ENCODE assay signal across 14 cellular contexts in genomic region chr20:1281279-1282057, GRCh38. TPM values are rescaled to one million over a fixed set of nuclear protein-coding genes. Genes with fewer than 3 reads are reported as not detected.
DNase-seq lines count a peak whose midpoint lies in the region; ATAC-seq, FAIRE-seq and TF ChIP-seq lines count a peak whose summit lies in the region.
"Had no signal": no experiment of that assay in that cellular context is flagged by ENCODE, and none has a peak within 500 bp of the region (broad histone marks: within the 10 kb centered on the region; RNA-seq: fewer than 3 reads in every experiment).

No MANE protein-coding gene starts in this region.

- H3K27me3 ChIP-seq in K562 (ENCODE audit: control insufficient read depth in 2 of 2, insufficient read depth in 2 of 2, low read length in 2 of 2) = no peaks in the 10 kb centered on the region; a peak in 1 of 5 replicates
- H3K27me3 ChIP-seq: BE2C, ovary had no signal

- BruUV-seq in K562 (replicated peaks; lab: Mats Ljungman, UMichigan) = no TSS peak

- POLR2A ChIA-PET in K562 (lab: Yijun Ruan, JAX) = interaction anchor here (1.2 kb wide), 1 partner anchor 27 kb away, joined by 4 read pairs; no protein-coding TSS in a partner anchor

- intact Hi-C loops in K562 (cut with micrococcal nuclease) = no loop called here

- CTCF ChIA-PET in K562 (lab: Yijun Ruan, JAX; ENCODE audit: low intra/inter-chr PET ratio) = no interaction called here

- H3K4me3 ChIP-seq in K562 = no peak overlapping the region
- H3K4me3 ChIP-seq: ovary had no signal

- no peaks in the 10 kb centered on the region; the same call in 2 of the 3 replicates for H3K36me3 ChIP-seq in K562 (ENCODE audit: control insufficient read depth, insufficient read depth, low read length)
- H3K36me3 ChIP-seq: BE2C, ovary had no signal

- no peaks in the 10 kb centered on the region for H3K9me3 ChIP-seq in K562 (replicated peaks; ENCODE audit: control insufficient read depth, insufficient read depth, low read depth, low read length)
- H3K9me3 ChIP-seq: BE2C, ovary had no signal

- H4K20me1 ChIP-seq in K562 (replicated peaks; ENCODE audit: control insufficient read depth, insufficient read depth, low read length) = 0 out of 2 replicates have a peak, but pooled peaks cover 3% of the 10 kb centered on the region

- in situ Hi-C loops in K562 (cut with MboI) (no loop called here), KBM-7 (cut with MboI; ENCODE audit: low pct_unique_long_range_greater_than_20kb, low sequenced_read_pairs) (no loop called here)

- no peak overlapping the region for H3K27ac ChIP-seq in K562 (ENCODE audit: extremely low read depth, low read depth, low read length)
- H3K27ac ChIP-seq: ovary had no signal

- no peak overlapping the region for H3K4me2 ChIP-seq in K562 (ENCODE audit: insufficient read depth, low read length)

- ATAC-seq in K562 (no peak), omental fat pad (ENCODE audit: low FRiP score) (peak; percentile 13), GM18867 (IDR thresholded peaks at IDR 0.05; ENCODE audit: unreplicated experiment) (no peak)
- ATAC-seq: stimulated activated effector memory CD8-positive, alpha-beta T cell treated with anti-CD3 and anti-CD28 coated beads, Interleukin-12 subunit alpha, Interleukin-12 subunit beta, amount 100 ng/mL, for 72 hours had no signal

- TF ChIP-seq POLR2A in K562 (conservative IDR thresholded peaks at IDR 0.05) (no peak), H54 (IDR thresholded peaks at IDR 0.05; ENCODE audit: low read depth, low read length) (no peak)

- peak; percentile 42 for DNase-seq in DMS53 treated with DMSO at 0.1 percent for 48 hours (lab: John Stamatoyannopoulos, UW; ENCODE audit: unreplicated experiment)
- peak; percentile 33 for DNase-seq in NCI-H2196 (lab: John Stamatoyannopoulos, UW; ENCODE audit: unreplicated experiment)
- DNase-seq in K562 (ENCODE audit: extremely low read depth in 1 of 4, low spot score in 3 of 4) = no peak
- no peak for DNase-seq in omental fat pad (ENCODE audit: low spot score)
- DNase-seq in H54 (ENCODE audit: insufficient read length, low spot score) = no peak
- no peak for DNase-seq in NCI-H1694 treated with DMSO at 0.1 percent for 48 hours (lab: John Stamatoyannopoulos, UW)
- no peak for DNase-seq in KBM-7
- DNase-seq: activated CD4-positive, alpha-beta T cell treated with anti-CD3 and anti-CD28 coated beads, Interleukin-2, amount 50 U/mL, for 48 hours; BE2C; effector CD4-positive, alpha-beta T cell; left cardiac atrium; ovary had no signal

- H2AFZ ChIP-seq in K562 (ENCODE audit: low read depth, low read length) = no peak overlapping the region

- H3K79me2 ChIP-seq in K562 (ENCODE audit: control insufficient read depth, insufficient read depth, low read length) = peaks cover 3% of the 10 kb centered on the region; the same call in 1 of the 3 replicates

- no peak for TF ChIP-seq CTCF in K562 (IDR thresholded peaks at IDR 0.05 in 2 of 3, conservative IDR thresholded peaks at IDR 0.05 in 1 of 3; ENCODE audit: insufficient read depth in 2 of 3, low read depth in 1 of 3, low read length in 3 of 3)
- TF ChIP-seq CTCF in omental fat pad (IDR thresholded peaks at IDR 0.05) = no peak

- no peak for TF ChIP-seq EP300 in K562 (IDR thresholded peaks at IDR 0.05; ENCODE audit: low read length)

- H3K4me1 ChIP-seq in K562 (replicated peaks in 1 of 2; ENCODE audit: control insufficient read depth in 2 of 2, insufficient read depth in 2 of 2, low read length in 2 of 2) = peaks cover 7 to 15% of the 10 kb centered on the region in 2 experiments; a peak in 3 of 5 replicates
- H3K4me1 ChIP-seq: BE2C had no signal

- H3K9me1 ChIP-seq in K562 (ENCODE audit: control insufficient read depth, insufficient read depth, low read length) = no peaks in the 10 kb centered on the region

- FAIRE-seq in K562 (lab: Jason Lieb, UNC) (no peak), H54 (lab: Jason Lieb, UNC) (no peak)

- no peak for TF ChIP-seq RAD21 in K562 (CRISPR knock-in tag; conservative IDR thresholded peaks at IDR 0.05 in 1 of 2, IDR thresholded peaks at IDR 0.05 in 1 of 2)

- H3K9ac ChIP-seq in K562 (ENCODE audit: insufficient read depth in 1 of 2, low read depth in 2 of 2, low read length in 2 of 2) = no peak overlapping the region

- 61% methylated on average over 7 of the region's 7 CpGs for WGBS in K562 (ENCODE audit: insufficient coverage, low coverage, missing lambda C conversion rate)

TF ChIP-seq in K562, 482 proteins besides CTCF, POLR2A, EP300 and RAD21:
- TF ChIP-seq E2F5 (CRISPR knock-in tag; IDR thresholded peaks at IDR 0.05) (no peak), ZNF212 (CRISPR knock-in tag; IDR thresholded peaks at IDR 0.05) (no peak), ESRRA (IDR thresholded peaks at IDR 0.05; ENCODE audit: borderline replicate concordance, low read depth) (peak; percentile 47; the same call in 1 of the 2 replicates)
TF ChIP-seq in K562: peak in this region for 1.

RNA-seq across cellular contexts. Expression of gene SNPH, which starts 15.4 kb away (rescaled TPM):
- total RNA-seq in K562 (2011; cell fraction: chromatin; rRNA removed; ENCODE audit: low replicate concordance) = 3.4 and 5.0 TPM in 2 replicates
- total RNA-seq in K562 (2011; cell fraction: nucleolus; rRNA removed) = 2.8 TPM in 2 replicates
- 2.8 and 3.2 TPM in 2 replicates for total RNA-seq in K562 (2011; cell fraction: nucleoplasm; rRNA removed)
- 4.2 and 5.7 TPM in 2 replicates for total RNA-seq in K562 (2014; rRNA removed)
- 0.80 and 0.98 TPM in 2 replicates for total RNA-seq in K562 (2014; rRNA removed; fragmentation: Illumina TruSeq; extraction: Trizol)
- total RNA-seq in K562 (2015; rRNA removed; fragmentation: Illumina TruSeq; extraction: Trizol) = 1.3 and 1.4 TPM in 2 replicates
- total RNA-seq in K562 (2021) = 3.9 TPM in 2 replicates
- 1.1 and 1.4 TPM in 2 replicates for polyA plus RNA-seq in K562 (2011; rRNA removed)
- 1.2 and 3.1 TPM in 2 replicates for polyA plus RNA-seq in K562 (2011; cell fraction: cytosol; rRNA removed)
- polyA plus RNA-seq in K562 (2011; cell fraction: nucleus; rRNA removed) = 3.4 and 6.9 TPM in 2 replicates
- polyA plus RNA-seq in K562 (2012) = 1.4 and 2.6 TPM in 2 replicates
- 1.5 and 2.1 TPM in 2 replicates for polyA plus RNA-seq in K562 (2014; fragmentation: Illumina TruSeq; extraction: Trizol)
- polyA plus RNA-seq in K562 (2014; fragmentation: Nextera tagmentation; extraction: Ambion mirVana) = under 1 TPM; 0.03 to 0.08 TPM
- polyA plus RNA-seq in K562 (2014; rRNA removed) = 2.1 and 2.8 TPM in 2 replicates
- 0.69 and 0.91 TPM in 2 replicates for polyA minus RNA-seq in K562 (2011; rRNA and poly(A)+ RNA removed)
- polyA minus RNA-seq in K562 (2011; cell fraction: cytosol; rRNA and poly(A)+ RNA removed) = 2.2 and 2.4 TPM in 2 replicates
- 1.3 and 1.6 TPM in 2 replicates for polyA minus RNA-seq in K562 (2011; cell fraction: nucleus; rRNA and poly(A)+ RNA removed)
- total RNA-seq in omental fat pad = 1 to 10 TPM; 2.0 to 3.9 (median 2.5) TPM

RNA-seq across cellular contexts. Expression of gene SDCBP2, which starts 47.5 kb away (rescaled TPM):
- 0.84 and 1.6 TPM in 2 replicates for total RNA-seq in K562 (2011; cell fraction: chromatin; rRNA removed; ENCODE audit: low replicate concordance)
- total RNA-seq in K562 (2011; cell fraction: nucleolus; rRNA removed) = 1.6 and 1.7 TPM in 2 replicates
- total RNA-seq in K562 (2011; cell fraction: nucleoplasm; rRNA removed) = 1.4 and 1.8 TPM in 2 replicates
- total RNA-seq in K562 (2014; rRNA removed) (0.27 and 1.6 TPM in 2 replicates), K562 (2014; rRNA removed; fragmentation: Illumina TruSeq; extraction: Trizol) (0.77 and 0.80 TPM in 2 replicates), K562 (2015; rRNA removed; fragmentation: Illumina TruSeq; extraction: Trizol) (0.91 and 1.2 TPM in 2 replicates), K562 (2021) (1.0 and 1.2 TPM in 2 replicates), omental fat pad (10 to 100 TPM in 2 of 4 donors, 1 to 10 TPM in 2; 7.7 to 18.0 (median 9.8) TPM)
- polyA plus RNA-seq in K562 (2011; rRNA removed) (0.71 and 2.1 TPM in 2 replicates), K562 (2014; fragmentation: Illumina TruSeq; extraction: Trizol) (0.97 and 1.3 TPM in 2 replicates), K562 (2014; fragmentation: Nextera tagmentation; extraction: Ambion mirVana) (under 1 TPM; 0.06 to 0.07 TPM), K562 (2014; rRNA removed) (1.2 and 1.3 TPM in 2 replicates)
- polyA plus RNA-seq in K562 (2011; cell fraction: cytosol; rRNA removed) = 1.6 and 2.3 TPM in 2 replicates
- 2.9 and 5.0 TPM in 2 replicates for polyA plus RNA-seq in K562 (2011; cell fraction: nucleus; rRNA removed)
- polyA plus RNA-seq in K562 (2012) = 0.92 and 1.1 TPM in 2 replicates
- polyA minus RNA-seq in K562 (2011; rRNA and poly(A)+ RNA removed) = 0.60 and 0.74 TPM in 2 replicates
- not detected in 2 replicates for polyA minus RNA-seq in K562 (2011; cell fraction: cytosol; rRNA and poly(A)+ RNA removed)
- polyA minus RNA-seq in K562 (2011; cell fraction: nucleus; rRNA and poly(A)+ RNA removed) = 0.54 and 0.56 TPM in 2 replicates

RNA-seq across cellular contexts. Expression of gene RAD21L1, which starts 55.6 kb away (rescaled TPM):
- total RNA-seq in K562 (2011; cell fraction: chromatin; rRNA removed; ENCODE audit: low replicate concordance) = 1.6 and 7.8 TPM in 2 replicates
- 1.5 and 2.0 TPM in 2 replicates for total RNA-seq in K562 (2011; cell fraction: nucleolus; rRNA removed)
- total RNA-seq in K562 (2011; cell fraction: nucleoplasm; rRNA removed) = 3.7 and 4.1 TPM in 2 replicates
- total RNA-seq in K562 (2014; rRNA removed) = 0.45 TPM in 2 replicates
- total RNA-seq in K562 (2014; rRNA removed; fragmentation: Illumina TruSeq; extraction: Trizol) = 0.44 and 1.1 TPM in 2 replicates
- total RNA-seq in K562 (2015; rRNA removed; fragmentation: Illumina TruSeq; extraction: Trizol) = 0.23 and 0.29 TPM in 2 replicates
- 1.3 and 1.7 TPM in 2 replicates for total RNA-seq in K562 (2021)
- polyA plus RNA-seq in K562 (2011; rRNA removed) = 1.4 and 1.7 TPM in 2 replicates
- 0.03 and 0.24 TPM in 2 replicates for polyA plus RNA-seq in K562 (2011; cell fraction: cytosol; rRNA removed)
- polyA plus RNA-seq in K562 (2011; cell fraction: nucleus; rRNA removed) = 0.82 and 1.4 TPM in 2 replicates
- polyA plus RNA-seq in K562 (2012) = 0.42 and 0.53 TPM in 2 replicates
- 0.65 and 0.69 TPM in 2 replicates for polyA plus RNA-seq in K562 (2014; fragmentation: Illumina TruSeq; extraction: Trizol)
- under 1 TPM in 1 of 2 experiments, not detected in 1; 0.17 TPM for polyA plus RNA-seq in K562 (2014; fragmentation: Nextera tagmentation; extraction: Ambion mirVana)
- 0.24 and 0.42 TPM in 2 replicates for polyA plus RNA-seq in K562 (2014; rRNA removed)
- polyA minus RNA-seq in K562 (2011; rRNA and poly(A)+ RNA removed) = 2.1 and 2.6 TPM in 2 replicates
- 0.86 and 1.2 TPM in 2 replicates for polyA minus RNA-seq in K562 (2011; cell fraction: cytosol; rRNA and poly(A)+ RNA removed)
- polyA minus RNA-seq in K562 (2011; cell fraction: nucleus; rRNA and poly(A)+ RNA removed) = 2.0 and 3.7 TPM in 2 replicates
- total RNA-seq in omental fat pad = not detected
- total RNA-seq: left cardiac atrium, ovary had no signal
- polyA plus RNA-seq: ovary had no signal

Comparison
In these comparisons a context has a peak if more than half of its experiments do, and no peak if none do; other contexts are left out.
1. DNase-seq: peak in DMS53 treated with DMSO at 0.1 percent for 48 hours (single experiment) and NCI-H2196 (single experiment); none in K562 (0 of 4), omental fat pad (single experiment), H54 (single experiment), NCI-H1694 treated with DMSO at 0.1 percent for 48 hours (single experiment) and KBM-7 (single experiment).